18 cellular contexts compared by ENCODE assay signal in the genomic region with DNA sequence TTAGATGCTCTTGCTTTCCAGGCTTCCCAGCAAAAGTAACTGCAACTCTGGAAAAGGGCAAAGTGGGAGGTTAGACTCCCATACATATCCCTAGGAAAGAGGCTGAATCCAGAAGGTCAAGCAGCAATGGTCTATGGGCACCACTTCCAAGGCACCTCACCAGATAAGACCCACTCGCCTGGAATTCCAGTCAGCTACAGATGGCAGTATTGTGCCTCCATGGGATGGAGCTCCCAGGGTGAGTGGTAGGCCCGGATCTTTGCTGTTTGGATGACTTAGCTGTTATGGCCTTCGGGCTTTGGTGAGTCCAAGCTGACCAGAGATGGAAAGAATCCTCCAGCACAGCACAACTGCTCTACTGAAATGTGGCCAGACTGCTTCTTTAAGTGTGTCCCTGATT.
A peak's percentile ranks its signal among the peaks of the same experiment; 100 is the strongest.
DNase-seq lines count a peak whose midpoint lies in the region; ATAC-seq, FAIRE-seq and TF ChIP-seq lines count a peak whose summit lies in the region.
"Had no signal": no experiment of that assay in that cellular context is flagged by ENCODE, and none has a peak within 500 bp of the region (broad histone marks: within the 10 kb centered on the region; RNA-seq: fewer than 3 reads in every experiment).

No MANE protein-coding gene starts in this region.

- no peak overlapping the region for H2AK5ac ChIP-seq in H1 (ENCODE audit: low read depth, low read length)

- H2BK20ac ChIP-seq in H1 (ENCODE audit: low read length), result no peak overlapping the region

- TF ChIP-seq EP300 in H1 (IDR thresholded peaks at IDR 0.05; ENCODE audit: borderline replicate concordance in 1 of 2, low read depth in 2 of 2, low read length in 2 of 2), result no peak

- H3K14ac ChIP-seq in H1 (ENCODE audit: insufficient read length), result no peak overlapping the region

- H3K18ac ChIP-seq in H1 (ENCODE audit: extremely low read depth, low read length), result no peak overlapping the region

- H3K4me1 ChIP-seq in H1 (replicated peaks in 1 of 4; ENCODE audit: control insufficient read depth in 3 of 4, insufficient read depth in 4 of 4, low read length in 3 of 4) (no peaks in the 10 kb centered on the region), lower lobe of right lung (no peaks in the 10 kb centered on the region)
- H3K4me1 ChIP-seq: BLaER1 had no signal

- no peak overlapping the region for H3K4me3 Mint-ChIP-seq in activated CD4-positive, alpha-beta T cell treated with anti-CD3 and anti-CD28 coated beads, Interleukin-2, amount 10 ng/mL, durations not matched to agents 24 days and 14 days
- H3K4me3 Mint-ChIP-seq: CD8-positive, alpha-beta memory T cell; HFFc6 had no signal

- H4K5ac ChIP-seq in H1 (ENCODE audit: insufficient read length, low read depth, low read length), result no peak overlapping the region

- no peaks in the 10 kb centered on the region for H3K27me3 Mint-ChIP-seq in activated CD4-positive, alpha-beta T cell treated with anti-CD3 and anti-CD28 coated beads, Interleukin-2, amount 10 ng/mL, durations not matched to agents 24 days and 14 days

- TF ChIP-seq RAD21 in H1 (IDR thresholded peaks at IDR 0.05 in 1 of 2, conservative IDR thresholded peaks at IDR 0.05 in 1 of 2; ENCODE audit: low read depth in 2 of 2, low read length in 2 of 2), result peak in 1 of 2 experiments; percentile 46; a peak in 2 of 4 replicates

- TF ChIP-seq POLR2A in H1 (IDR thresholded peaks at IDR 0.05; ENCODE audit: control extremely low read depth in 1 of 2, low read depth in 2 of 2, low read length in 2 of 2), result no peak

- H3K4me2 ChIP-seq in H1 (ENCODE audit: insufficient read depth in 1 of 2, low read depth in 2 of 2, low read length in 2 of 2), result no peak overlapping the region
- H3K4me2 ChIP-seq: BLaER1 had no signal

- H2BK120ac ChIP-seq in H1 (replicated peaks; ENCODE audit: low read depth, low read length), result no peak overlapping the region

- H3K23ac ChIP-seq in H1 (ENCODE audit: insufficient read length), result no peak overlapping the region

- no peak for FAIRE-seq in H1 (lab: Jason Lieb, UNC)
- FAIRE-seq: GM12878, GM18507 had no signal

- no peaks in the 10 kb centered on the region for H3K79me2 ChIP-seq in H1 (ENCODE audit: control insufficient read depth in 1 of 2, insufficient read depth in 2 of 2, low read length in 2 of 2)

- no peaks in the 10 kb centered on the region for H3K79me1 ChIP-seq in H1 (ENCODE audit: low read depth, low read length)

- no peak overlapping the region for H2AFZ ChIP-seq in H1 (ENCODE audit: low read length)
- H2AFZ ChIP-seq: GM23248 had no signal

- no peak overlapping the region for H3K4ac ChIP-seq in H1 (replicated peaks; ENCODE audit: insufficient read length, low read depth, low read length)

- no peak overlapping the region for H2BK5ac ChIP-seq in H1 (ENCODE audit: low read depth, low read length)

- no peak overlapping the region for H3K27ac Mint-ChIP-seq in activated CD4-positive, alpha-beta T cell treated with anti-CD3 and anti-CD28 coated beads, Interleukin-2, amount 10 ng/mL, durations not matched to agents 24 days and 14 days
- H3K27ac Mint-ChIP-seq: CD8-positive, alpha-beta memory T cell; HFFc6 had no signal

- H3K4me3 ChIP-seq in H1 (ENCODE audit: extremely low read depth in 1 of 4, insufficient read depth in 2 of 4, low read depth in 3 of 4, low read length in 4 of 4) (no peak overlapping the region), lower lobe of right lung (no peak overlapping the region)
- H3K4me3 ChIP-seq: BLaER1, GM12878, GM23248 had no signal

- no peaks in the 10 kb centered on the region for H3K4me1 Mint-ChIP-seq in activated CD4-positive, alpha-beta T cell treated with anti-CD3 and anti-CD28 coated beads, Interleukin-2, amount 10 ng/mL, durations not matched to agents 24 days and 14 days
- H3K4me1 Mint-ChIP-seq: CD8-positive, alpha-beta memory T cell had no signal

- H3K36me3 ChIP-seq in H1 (ENCODE audit: control insufficient read depth in 2 of 4, insufficient read depth in 4 of 4, low read length in 3 of 4), result no peaks in the 10 kb centered on the region
- H3K36me3 ChIP-seq in lower lobe of right lung, result no peaks in the 10 kb centered on the region
- H3K36me3 ChIP-seq: BLaER1 had no signal

- CTCF ChIA-PET in H1 (lab: Charles Lee; ENCODE audit: partially characterized antibody), result no interaction called here

- H2BK12ac ChIP-seq in H1 (ENCODE audit: low read depth, low read length), result no peak overlapping the region

- H3K27me3 ChIP-seq in H1 (replicated peaks in 1 of 4; ENCODE audit: control insufficient read depth in 3 of 4, extremely low read depth in 1 of 4, insufficient read depth in 3 of 4, low read length in 3 of 4) (no peaks in the 10 kb centered on the region), lower lobe of right lung (ENCODE audit: low read depth) (no peaks in the 10 kb centered on the region)

- H3K9me3 Mint-ChIP-seq in activated CD4-positive, alpha-beta T cell treated with anti-CD3 and anti-CD28 coated beads, Interleukin-2, amount 10 ng/mL, durations not matched to agents 24 days and 14 days, result no peaks in the 10 kb centered on the region

- no peaks in the 10 kb centered on the region; a peak in 1 of 4 replicates for H3K9me3 ChIP-seq in H1 (ENCODE audit: insufficient read depth in 2 of 2, low read depth in 1 of 2, low read length in 1 of 2)
- no peaks in the 10 kb centered on the region for H3K9me3 ChIP-seq in lower lobe of right lung
- H3K9me3 ChIP-seq: BLaER1 had no signal

- H4K8ac ChIP-seq in H1 (ENCODE audit: extremely low read depth, insufficient read depth, low read length), result no peak overlapping the region

- intact Hi-C loops in lower lobe of right lung (cut with DNase I), result no loop called here
- intact Hi-C loops in activated CD4-positive, alpha-beta T cell treated with anti-CD3 and anti-CD28 coated beads, Interleukin-2, amount 10 ng/mL, durations not matched to agents 24 days and 14 days (cut with micrococcal nuclease), result no loop called here

- H3K9ac ChIP-seq in H1 (replicated peaks in 1 of 4; ENCODE audit: extremely low read depth in 1 of 4, low read depth in 3 of 4, low read length in 3 of 4), result no peak overlapping the region
- H3K9ac ChIP-seq: BLaER1, GM23248 had no signal

- H3K23me2 ChIP-seq in H1 (ENCODE audit: low read depth, low read length), result no peaks in the 10 kb centered on the region

- no peak overlapping the region for H3K27ac ChIP-seq in H1 (ENCODE audit: low read depth, low read length)
- H3K27ac ChIP-seq in lower lobe of right lung, result no peak overlapping the region
- no peak overlapping the region for H3K27ac ChIP-seq in substantia nigra (ENCODE audit: low read depth, low read length, poor library complexity, severe bottlenecking)
- H3K27ac ChIP-seq: BLaER1, GM23248 had no signal

- ATAC-seq in lower lobe of right lung, result no peak
- ATAC-seq: GM12878 had no signal

- no peak overlapping the region for H4K91ac ChIP-seq in H1 (replicated peaks; ENCODE audit: insufficient read length, low read length)

- DNase-seq in DMS53 (lab: John Stamatoyannopoulos, UW) (peak; percentile 19), DMS53 treated with DMSO at 0.1 percent for 48 hours (lab: John Stamatoyannopoulos, UW; ENCODE audit: unreplicated experiment) (no peak), NCI-H748 treated with DMSO at 0.1 percent for 48 hours (lab: John Stamatoyannopoulos, UW) (peak; percentile 2), H1 (ENCODE audit: low read depth in 1 of 2, low spot score in 2 of 2) (no peak), lower lobe of right lung (no peak), GDM1 (lab: John Stamatoyannopoulos, UW) (no peak), substantia nigra (lab: John Stamatoyannopoulos, UW) (no peak)
- no peak for DNase-seq in activated CD4-positive, alpha-beta T cell treated with anti-CD3 and anti-CD28 coated beads, Interleukin-2, amount 10 ng/mL, durations not matched to agents 24 days and 14 days
- DNase-seq: 8988T; AML-193; CD8-positive, alpha-beta memory T cell; DND-41; GM23248; HCEC 1CT; HFFc6 had no signal

- WGBS in H1 (ENCODE audit: extremely low coverage in 1 of 2, insufficient coverage in 1 of 2, insufficient read length in 1 of 2, insufficient replicate concordance in 2 of 2, low coverage in 1 of 2, low lambda C conversion rate in 2 of 2, missing lambda C conversion rate in 1 of 2), 2 experiments, result 100% methylated on average over 2 of the region's 3 CpGs; no CpG with 5 or more reads in 1 of the 2 experiments

- no peaks in the 10 kb centered on the region for H3K36me3 Mint-ChIP-seq in activated CD4-positive, alpha-beta T cell treated with anti-CD3 and anti-CD28 coated beads, Interleukin-2, amount 10 ng/mL, durations not matched to agents 24 days and 14 days (ENCODE audit: low read depth)
- H3K36me3 Mint-ChIP-seq: CD8-positive, alpha-beta memory T cell had no signal

- no peak overlapping the region for H3K56ac ChIP-seq in H1 (replicated peaks; ENCODE audit: insufficient read length, low read depth, low read length)

- H2BK15ac ChIP-seq in H1 (ENCODE audit: low read length), result no peak overlapping the region

- TF ChIP-seq CTCF in H1 (IDR thresholded peaks at IDR 0.05; ENCODE audit: control extremely low read depth in 1 of 3, insufficient read depth in 1 of 3, low read depth in 1 of 3, low read length in 3 of 3) (peak in 2 of 3 experiments; percentile 2 to 7; a peak in 1 of 4 replicates), lower lobe of right lung (IDR thresholded peaks at IDR 0.05) (no peak)

- POLR2A ChIA-PET in H1 (lab: Charles Lee; ENCODE audit: partially characterized antibody), result no interaction called here

- no peaks in the 10 kb centered on the region for H4K20me1 ChIP-seq in H1 (replicated peaks in 1 of 2; ENCODE audit: control insufficient read depth in 1 of 2, insufficient read depth in 2 of 2, low read length in 2 of 2)
- H4K20me1 ChIP-seq: BLaER1 had no signal

Comparison
In these comparisons a context has a peak if more than half of its experiments do, and no peak if none do; other contexts are left out.
1. DNase-seq: peak in DMS53 (single experiment) and NCI-H748 treated with DMSO at 0.1 percent for 48 hours (single experiment); none in DMS53 treated with DMSO at 0.1 percent for 48 hours (single experiment), H1 (0 of 2), lower lobe of right lung (single experiment), GDM1 (single experiment), substantia nigra (0 of 49) and activated CD4-positive, alpha-beta T cell treated with anti-CD3 and anti-CD28 coated beads, Interleukin-2, amount 10 ng/mL, durations not matched to agents 24 days and 14 days (single experiment).